19 cellular contexts compared by ENCODE assay signal in the genomic region with DNA sequence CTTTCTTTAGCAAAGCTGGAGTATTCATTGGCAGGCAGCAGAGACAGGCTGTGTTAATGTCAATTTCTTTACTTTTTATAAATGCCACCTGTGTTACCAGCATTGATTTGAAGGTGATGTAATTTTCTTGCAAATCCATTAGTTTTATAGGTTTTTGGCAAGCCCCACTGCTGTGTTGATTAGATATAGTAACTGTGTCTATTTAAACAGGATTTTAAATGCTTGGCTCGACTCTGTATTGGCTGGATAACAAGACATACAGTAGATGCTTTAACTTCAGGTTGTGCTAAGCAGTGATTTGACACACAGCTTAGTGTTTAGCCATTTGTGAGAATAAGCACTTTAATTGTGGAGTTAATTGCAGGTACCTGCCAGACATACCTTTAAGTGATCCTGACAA.
DNase-seq lines count a peak whose midpoint lies in the region; ATAC-seq and TF ChIP-seq lines count a peak whose summit lies in the region.
"Had no signal": no experiment of that assay in that cellular context is flagged by ENCODE, and none has a peak within 500 bp of the region (broad histone marks: within the 10 kb centered on the region; RNA-seq: fewer than 3 reads in every experiment).

No MANE protein-coding gene starts in this region.

- H3K27ac Mint-ChIP-seq in brain: peak overlapping the region in 4 of 5 experiments; percentile 65 to 88 (median 75)
- H3K27ac Mint-ChIP-seq: T-helper 1 cell treated with Interleukin-12 subunit alpha and Interleukin-12 subunit beta and Interleukin-4 antibody, amounts not matched to agents 30 μg/mL and 1 μg/mL, for 36 hours had no signal

- H3K27me3 Mint-ChIP-seq in brain: no peaks in the 10 kb centered on the region

- no peaks in the 10 kb centered on the region for H3K36me3 Mint-ChIP-seq in brain

- DNase-seq in COR-L47 (lab: John Stamatoyannopoulos, UW) (peak; percentile 37), NCI-H1092 (lab: John Stamatoyannopoulos, UW) (peak; percentile 2), NCI-H69 (lab: John Stamatoyannopoulos, UW) (peak; percentile 97), SW 1271 (lab: John Stamatoyannopoulos, UW) (no peak)
- DNase-seq: BE2C, GOT3, HCEC 1CT, IMR-90, MV-4-11, NCI-H1417 treated with DMSO at 0.1 percent for 48 hours, NCI-H2029 treated with DMSO at 0.1 percent for 48 hours, NCI-H774, Right ventricle myocardium superior had no signal

- ATAC-seq in HG02610 (IDR thresholded peaks at IDR 0.05; ENCODE audit: unreplicated experiment) (no peak), GM18873 (IDR thresholded peaks at IDR 0.05; ENCODE audit: low FRiP score, unreplicated experiment) (no peak), HG03439 (IDR thresholded peaks at IDR 0.05; ENCODE audit: unreplicated experiment) (no peak)
- ATAC-seq: A549 had no signal

- TF ChIP-seq CTCF in brain (conservative IDR thresholded peaks at IDR 0.05): no peak

- H3K4me1 Mint-ChIP-seq in brain: peaks cover 54% of the 10 kb centered on the region

- peak overlapping the region in 1 of 5 experiments; percentile 31 for H3K4me3 Mint-ChIP-seq in brain
- H3K4me3 Mint-ChIP-seq: T-helper 1 cell treated with Interleukin-12 subunit alpha and Interleukin-12 subunit beta and Interleukin-4 antibody, amounts not matched to agents 30 μg/mL and 1 μg/mL, for 36 hours had no signal

- peaks cover 0 to 7% (median 0%) of the 10 kb centered on the region in 5 experiments for H3K9me3 Mint-ChIP-seq in brain

Comparison
In these comparisons a context has a peak if more than half of its experiments do, and no peak if none do; other contexts are left out.
1. DNase-seq: peak in COR-L47 (single experiment), NCI-H1092 (single experiment) and NCI-H69 (single experiment); none in SW 1271 (0 of 2).